ENCODE assay signal across 1 cellular context in the genomic region with DNA sequence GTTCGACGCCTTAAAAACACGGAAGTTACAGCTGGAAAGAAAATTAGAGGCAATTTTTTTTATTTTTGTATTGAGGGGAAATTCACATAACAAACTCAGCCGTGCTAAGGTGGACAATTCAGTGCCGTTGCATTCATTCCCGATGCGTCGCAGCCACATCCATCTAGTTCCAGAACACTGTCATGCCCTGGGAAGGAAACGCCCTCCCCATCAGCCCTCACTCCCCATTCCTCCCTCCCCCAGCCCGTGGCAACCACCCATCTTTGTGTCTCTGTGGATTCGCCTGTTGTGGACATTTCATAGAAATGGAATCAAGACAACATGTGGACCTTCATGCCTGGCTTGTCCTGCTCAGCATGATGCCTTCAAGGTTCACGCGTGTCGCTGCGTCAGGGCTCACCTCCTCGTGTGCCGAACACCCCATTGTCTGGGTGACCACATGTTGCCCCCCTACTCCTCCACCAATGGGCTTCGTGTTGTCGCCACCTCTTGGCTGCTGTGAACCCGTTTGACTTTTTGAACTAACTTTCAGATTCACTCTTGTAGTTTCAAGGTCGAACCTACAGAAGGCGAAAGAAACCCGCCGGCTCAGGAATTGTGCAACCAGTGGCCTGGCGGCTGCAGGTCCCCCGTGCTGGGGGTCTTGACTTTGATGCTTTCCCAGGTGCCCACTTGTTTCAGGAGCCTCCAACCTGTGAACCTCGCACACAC.
TF ChIP-seq lines count a peak whose summit lies in the region.

No MANE protein-coding gene starts in this region.

TF ChIP-seq in H1, 55 proteins besides CTCF, POLR2A, EP300 and RAD21:
- no peak for TF ChIP-seq POU5F1 (IDR thresholded peaks at IDR 0.05; ENCODE audit: low read depth, low read length)
- TF ChIP-seq, protein P1, sequence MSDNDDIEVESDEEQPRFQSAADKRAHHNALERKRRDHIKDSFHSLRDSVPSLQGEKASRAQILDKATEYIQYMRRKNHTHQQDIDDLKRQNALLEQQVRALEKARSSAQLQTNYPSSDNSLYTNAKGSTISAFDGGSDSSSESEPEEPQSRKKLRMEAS (IDR thresholded peaks at IDR 0.05), result peak; percentile 70
- no peak for TF ChIP-seq GTF2F1 (IDR thresholded peaks at IDR 0.05; ENCODE audit: borderline replicate concordance, low read depth, low read length)
- no peak for TF ChIP-seq SP4 (IDR thresholded peaks at IDR 0.05; ENCODE audit: low read length)
- no peak for TF ChIP-seq RBBP5 (IDR thresholded peaks at IDR 0.05; ENCODE audit: borderline replicate concordance, low read depth, low read length)
- TF ChIP-seq, protein P2, sequence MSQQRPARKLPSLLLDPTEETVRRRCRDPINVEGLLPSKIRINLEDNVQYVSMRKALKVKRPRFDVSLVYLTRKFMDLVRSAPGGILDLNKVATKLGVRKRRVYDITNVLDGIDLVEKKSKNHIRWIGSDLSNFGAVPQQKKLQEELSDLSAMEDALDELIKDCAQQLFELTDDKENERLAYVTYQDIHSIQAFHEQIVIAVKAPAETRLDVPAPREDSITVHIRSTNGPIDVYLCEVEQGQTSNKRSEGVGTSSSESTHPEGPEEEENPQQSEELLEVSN (IDR thresholded peaks at IDR 0.05), result peak; percentile 25; the same call in 1 of the 2 replicates
- no peak for TF ChIP-seq SRF (IDR thresholded peaks at IDR 0.05; ENCODE audit: low read depth, low read length)
- TF ChIP-seq CEBPB (IDR thresholded peaks at IDR 0.05; ENCODE audit: low read depth, low read length), result peak; percentile 95
